13 cellular contexts compared by ENCODE assay signal in the genomic region with DNA sequence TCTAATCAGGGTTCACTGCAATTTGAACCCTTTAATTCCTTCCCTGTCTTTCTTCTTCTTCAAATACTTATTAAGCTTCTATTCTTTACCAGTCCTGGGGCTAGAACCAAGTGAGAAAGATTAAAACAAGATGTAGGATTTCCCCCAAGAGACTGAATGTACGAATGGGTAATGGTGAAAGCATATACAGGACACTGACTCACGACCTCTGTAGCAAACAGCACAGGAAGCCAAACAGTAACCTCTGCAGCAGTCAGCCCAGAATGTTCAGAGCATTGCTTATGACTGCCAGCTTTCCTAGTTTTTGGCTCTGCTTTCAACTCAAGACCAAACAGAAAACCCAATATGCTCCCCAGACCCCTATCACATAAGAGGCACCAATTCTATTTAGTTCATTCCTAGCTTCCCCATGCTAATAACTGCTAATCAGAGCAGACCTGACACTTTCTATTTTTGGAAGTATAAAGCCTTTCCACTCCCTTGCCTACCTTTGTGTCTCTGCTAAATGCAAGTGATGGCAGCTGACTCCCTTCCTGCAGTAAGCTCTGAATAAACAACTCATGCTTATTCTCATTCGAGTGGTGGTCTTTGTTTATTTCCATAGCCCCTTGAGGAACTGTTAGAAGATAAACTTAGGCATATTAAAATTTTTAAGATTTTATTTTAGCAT.
A peak's percentile ranks its signal among the peaks of the same experiment; 100 is the strongest.
DNase-seq lines count a peak whose midpoint lies in the region; ATAC-seq, FAIRE-seq and TF ChIP-seq lines count a peak whose summit lies in the region.
"Had no signal": no experiment of that assay in that cellular context is flagged by ENCODE, and none has a peak within 500 bp of the region (broad histone marks: within the 10 kb centered on the region; RNA-seq: fewer than 3 reads in every experiment).

No MANE protein-coding gene starts in this region.

- no peak for FAIRE-seq in GM19239 (lab: Jason Lieb, UNC)
- FAIRE-seq: endometrium, GM12892 had no signal

- H3K36me3 Mint-ChIP-seq in activated CD8-positive, alpha-beta memory T cell treated with anti-CD3 and anti-CD28 coated beads, Interleukin-2, amount 10 ng/mL, durations not matched to agents 7 days and 5 days = no peaks in the 10 kb centered on the region

- H3K4me1 Mint-ChIP-seq in activated CD8-positive, alpha-beta memory T cell treated with anti-CD3 and anti-CD28 coated beads, Interleukin-2, amount 10 ng/mL, durations not matched to agents 7 days and 5 days = peaks cover 5% of the 10 kb centered on the region

- no peaks in the 10 kb centered on the region for H3K9me3 Mint-ChIP-seq in activated CD8-positive, alpha-beta memory T cell treated with anti-CD3 and anti-CD28 coated beads, Interleukin-2, amount 10 ng/mL, durations not matched to agents 7 days and 5 days (ENCODE audit: low read depth)

- intact Hi-C loops in heart left ventricle (cut with DNase I) = loop anchor here in 1 of 10 donors (10.0 kb wide), 1 partner anchor 100 kb away; no protein-coding TSS in a partner anchor

- no peaks in the 10 kb centered on the region for H3K9me3 ChIP-seq in heart left ventricle

- H3K27me3 ChIP-seq in heart left ventricle = no peaks in the 10 kb centered on the region

- peak; percentile 49 for ATAC-seq in activated CD8-positive, alpha-beta memory T cell treated with anti-CD3 and anti-CD28 coated beads, Interleukin-2, amount 10 ng/mL, durations not matched to agents 7 days and 5 days
- ATAC-seq in SK-N-SH treated with all-trans-retinoic acid at 6 μM for 48 hours (peak; percentile 94), heart left ventricle (peak; percentile 71 to 92 (median 83))
- ATAC-seq in stimulated activated naive CD8-positive, alpha-beta T cell treated with anti-CD3 and anti-CD28 coated beads, Interleukin-15, Interleukin-2, amounts not matched to agents 100 U/mL and 50 U/mL, for 24 hours = peak; percentile 32

- no peak overlapping the region for H3K4me3 ChIP-seq in heart left ventricle

- no peak overlapping the region for H3K27ac Mint-ChIP-seq in activated CD8-positive, alpha-beta memory T cell treated with anti-CD3 and anti-CD28 coated beads, Interleukin-2, amount 10 ng/mL, durations not matched to agents 7 days and 5 days

- no peak for DNase-seq in activated CD8-positive, alpha-beta memory T cell treated with anti-CD3 and anti-CD28 coated beads, Interleukin-2, amount 10 ng/mL, durations not matched to agents 7 days and 5 days
- no peak for DNase-seq in activated CD8-positive, alpha-beta memory T cell treated with anti-CD3 and anti-CD28 coated beads, Interleukin-2, amount 50 U/mL, for 4 hours
- DNase-seq in heart left ventricle (no peak), GM19239 (ENCODE audit: insufficient read length, low spot score) (no peak), substantia nigra (lab: John Stamatoyannopoulos, UW) (no peak), HT-29 (ENCODE audit: low spot score) (no peak)
- DNase-seq in stimulated activated naive CD8-positive, alpha-beta T cell treated with anti-CD3 and anti-CD28 coated beads, Interleukin-15, Interleukin-2, amounts not matched to agents 100 U/mL and 50 U/mL, for 24 hours = no peak
- DNase-seq: activated T-cell treated with anti-CD3 and anti-CD28 coated beads, Interleukin-2, amount 50 U/mL, for 48 hours; stimulated activated CD4-positive, alpha-beta T cell treated with anti-CD3 and anti-CD28 coated beads, Interleukin-4, amount 100 ng/mL, for 1 hour had no signal

- WGBS in heart left ventricle, 4 donors = 6 to 11% (median 8%) methylated on average over 3 of the region's 3 CpGs

- TF ChIP-seq CTCF in heart left ventricle (IDR thresholded peaks at IDR 0.05) = no peak

- no peak overlapping the region for H3K4me3 Mint-ChIP-seq in activated CD8-positive, alpha-beta memory T cell treated with anti-CD3 and anti-CD28 coated beads, Interleukin-2, amount 10 ng/mL, durations not matched to agents 7 days and 5 days

- H3K36me3 ChIP-seq in heart left ventricle = no peaks in the 10 kb centered on the region

- H3K27ac ChIP-seq in heart left ventricle = peak overlapping the region in 7 of 12 donors; percentile 11 to 59 (median 33)
- no peak overlapping the region for H3K27ac ChIP-seq in substantia nigra (ENCODE audit: low read depth, low read length, poor library complexity, severe bottlenecking)
- H3K27ac ChIP-seq: C4-2B had no signal

- H3K4me1 ChIP-seq in heart left ventricle = peaks cover 0 to 22% (median 6%) of the 10 kb centered on the region in 12 donors

- peaks cover 16% of the 10 kb centered on the region for H3K27me3 Mint-ChIP-seq in activated CD8-positive, alpha-beta memory T cell treated with anti-CD3 and anti-CD28 coated beads, Interleukin-2, amount 10 ng/mL, durations not matched to agents 7 days and 5 days

- CTCF ChIA-PET in activated CD8-positive, alpha-beta memory T cell treated with anti-CD3 and anti-CD28 coated beads, Interleukin-2, amount 10 ng/mL, durations not matched to agents 7 days and 5 days (lab: Charles Lee) = no interaction called here

- TF ChIP-seq POLR2A in heart left ventricle (IDR thresholded peaks at IDR 0.05) = no peak

TF ChIP-seq in SK-N-SH treated with all-trans-retinoic acid at 6 μM for 48 hours, 23 proteins besides CTCF, POLR2A, EP300 and RAD21:
- TF ChIP-seq ZC3H10 (CRISPR knock-in tag; IDR thresholded peaks at IDR 0.05) (no peak), SNAI2 (CRISPR knock-in tag; IDR thresholded peaks at IDR 0.05) (no peak), ZNF70 (CRISPR knock-in tag; IDR thresholded peaks at IDR 0.05) (no peak), GLIS3 (CRISPR knock-in tag; IDR thresholded peaks at IDR 0.05) (no peak), ZNF8 (CRISPR knock-in tag; IDR thresholded peaks at IDR 0.05) (no peak), CSDC2 (CRISPR knock-in tag; IDR thresholded peaks at IDR 0.05) (no peak), ZNF565 (CRISPR knock-in tag; conservative IDR thresholded peaks at IDR 0.05; ENCODE audit: low read depth) (no peak)
- TF ChIP-seq, protein P1, sequence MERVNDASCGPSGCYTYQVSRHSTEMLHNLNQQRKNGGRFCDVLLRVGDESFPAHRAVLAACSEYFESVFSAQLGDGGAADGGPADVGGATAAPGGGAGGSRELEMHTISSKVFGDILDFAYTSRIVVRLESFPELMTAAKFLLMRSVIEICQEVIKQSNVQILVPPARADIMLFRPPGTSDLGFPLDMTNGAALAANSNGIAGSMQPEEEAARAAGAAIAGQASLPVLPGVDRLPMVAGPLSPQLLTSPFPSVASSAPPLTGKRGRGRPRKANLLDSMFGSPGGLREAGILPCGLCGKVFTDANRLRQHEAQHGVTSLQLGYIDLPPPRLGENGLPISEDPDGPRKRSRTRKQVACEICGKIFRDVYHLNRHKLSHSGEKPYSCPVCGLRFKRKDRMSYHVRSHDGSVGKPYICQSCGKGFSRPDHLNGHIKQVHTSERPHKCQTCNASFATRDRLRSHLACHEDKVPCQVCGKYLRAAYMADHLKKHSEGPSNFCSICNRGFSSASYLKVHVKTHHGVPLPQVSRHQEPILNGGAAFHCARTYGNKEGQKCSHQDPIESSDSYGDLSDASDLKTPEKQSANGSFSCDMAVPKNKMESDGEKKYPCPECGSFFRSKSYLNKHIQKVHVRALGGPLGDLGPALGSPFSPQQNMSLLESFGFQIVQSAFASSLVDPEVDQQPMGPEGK (CRISPR knock-in tag; IDR thresholded peaks at IDR 0.05; ENCODE audit: borderline replicate concordance) = no peak

Comparison
In these comparisons a context has a peak if more than half of its experiments do, and no peak if none do; other contexts are left out.
1. ATAC-seq: peak in every context shown above with its lines; median percentile 94 in SK-N-SH treated with all-trans-retinoic acid at 6 μM for 48 hours; 83 in heart left ventricle; 49 in activated CD8-positive, alpha-beta memory T cell treated with anti-CD3 and anti-CD28 coated beads, Interleukin-2, amount 10 ng/mL, durations not matched to agents 7 days and 5 days; 32 in stimulated activated naive CD8-positive, alpha-beta T cell treated with anti-CD3 and anti-CD28 coated beads, Interleukin-15, Interleukin-2, amounts not matched to agents 100 U/mL and 50 U/mL, for 24 hours.